ENCODE assay signal across 22 cellular contexts in the genomic region with DNA sequence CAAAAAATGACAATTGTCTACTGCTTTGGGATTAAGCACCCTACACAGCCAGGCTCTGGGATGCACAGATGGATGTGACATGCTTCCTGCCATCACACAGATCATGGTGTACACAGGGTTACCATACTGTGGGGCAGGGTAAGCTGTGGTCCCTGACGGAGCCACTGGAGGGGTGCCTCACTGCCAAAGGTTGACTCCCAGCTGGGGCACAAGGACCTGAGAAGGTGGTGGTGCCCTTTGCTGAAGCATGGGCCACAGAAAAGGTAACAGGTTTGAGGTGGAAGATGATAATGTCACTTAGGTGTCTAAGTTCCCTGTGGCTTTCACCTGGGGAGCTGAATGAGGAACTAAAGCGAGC. TPM values are rescaled to one million over a fixed set of nuclear protein-coding genes. Genes with fewer than 3 reads are reported as not detected.
DNase-seq lines count a peak whose midpoint lies in the region; ATAC-seq, FAIRE-seq and TF ChIP-seq lines count a peak whose summit lies in the region.
"Had no signal": no experiment of that assay in that cellular context is flagged by ENCODE, and none has a peak within 500 bp of the region (broad histone marks: within the 10 kb centered on the region; RNA-seq: fewer than 3 reads in every experiment).

No MANE protein-coding gene starts in this region.

- H3K4me3 ChIP-seq in PC-9 (peak overlapping the region; percentile 23; the same call in 1 of the 2 replicates), HepG2 (replicated peaks in 1 of 3; ENCODE audit: insufficient read depth in 1 of 3, low read depth in 2 of 3, low read length in 3 of 3) (no peak overlapping the region), vagina (no peak overlapping the region)
- H3K4me3 ChIP-seq: gastroesophageal sphincter had no signal

- BruUV-seq in PC-9 (replicated peaks; lab: Mats Ljungman, UMichigan) (no TSS peak), HepG2 (replicated peaks; lab: Mats Ljungman, UMichigan) (no TSS peak)

- in situ Hi-C loops in HepG2 (cut with HindIII; ENCODE audit: extremely low pct_ligation_motif_present, low pct_unique_long_range_greater_than_20kb) = no loop called here

- POLR2A ChIA-PET in PC-9 (lab: Charles Lee; ENCODE audit: unreplicated experiment) (interaction anchor here (0.6 to 1.5 kb wide), 5 partner anchors 44 to 211 kb away, joined by 3 to 14 read pairs (median 4); a partner anchor contains a TSS), HepG2 (lab: Yijun Ruan, JAX) (no interaction called here)

- no peaks in the 10 kb centered on the region for H3K9me2 ChIP-seq in PC-9 (ENCODE audit: insufficient read depth)

- no peak for TF ChIP-seq RAD21 in HepG2 (CRISPR knock-in tag; IDR thresholded peaks at IDR 0.05)

- H3K9ac ChIP-seq in HepG2 (ENCODE audit: insufficient read depth, low read depth, low read length) = no peak overlapping the region

- H2AFZ ChIP-seq in PC-9 (no peak overlapping the region), HepG2 (ENCODE audit: low read length) (no peak overlapping the region)

- no peak for ATAC-seq in activated naive CD4-positive, alpha-beta T cell treated with anti-CD3 and anti-CD28 coated beads, Interleukin-2, amount 50 U/mL, for 72 hours
- ATAC-seq in HepG2 (peak; percentile 46), GM19324 (IDR thresholded peaks at IDR 0.05; ENCODE audit: low FRiP score, unreplicated experiment) (no peak)
- ATAC-seq: gastroesophageal sphincter; stimulated activated naive CD8-positive, alpha-beta T cell treated with anti-CD3 and anti-CD28 coated beads, Interleukin-15, Interleukin-2, amounts not matched to agents 100 U/mL and 50 U/mL, for 24 hours had no signal

- H3K27ac ChIP-seq in PC-9 (peak overlapping the region; percentile 98), HepG2 (ENCODE audit: extremely low read length, insufficient read depth, low read length) (no peak overlapping the region), vagina (peak overlapping the region; percentile 13)
- H3K27ac ChIP-seq: brain microvascular endothelial cell, gastroesophageal sphincter had no signal

- H3K79me2 ChIP-seq in PC-9 (ENCODE audit: low read depth) (no peaks in the 10 kb centered on the region), HepG2 (ENCODE audit: insufficient read depth, low read length) (no peaks in the 10 kb centered on the region)

- H3K4me2 ChIP-seq in PC-9 = peak overlapping the region; percentile 66
- peak overlapping the region; percentile 47 for H3K4me2 ChIP-seq in HepG2 (ENCODE audit: low read depth, low read length)

- H3K36me3 ChIP-seq in PC-9 (ENCODE audit: low read depth) (no peaks in the 10 kb centered on the region), HepG2 (replicated peaks in 1 of 2; ENCODE audit: control insufficient read depth in 1 of 2, insufficient read depth in 2 of 2, low read length in 2 of 2) (no peaks in the 10 kb centered on the region), vagina (no peaks in the 10 kb centered on the region)
- H3K36me3 ChIP-seq: brain microvascular endothelial cell, gastroesophageal sphincter had no signal

- H3K9me3 ChIP-seq in PC-9 (ENCODE audit: insufficient read depth, low read depth) (no peaks in the 10 kb centered on the region), HepG2 (ENCODE audit: low read length) (no peaks in the 10 kb centered on the region), vagina (no peaks in the 10 kb centered on the region)
- H3K9me3 ChIP-seq: gastroesophageal sphincter had no signal

- peak overlapping the region; percentile 0 to 33 for H3K27ac Mint-ChIP-seq in activated naive CD4-positive, alpha-beta T cell treated with anti-CD3 and anti-CD28 coated beads, Interleukin-2, amount 50 U/mL, for 72 hours
- H3K27ac Mint-ChIP-seq: IgD-negative memory B cell had no signal

- intact Hi-C loops in PC-9 (cut with micrococcal nuclease; ENCODE audit: unreplicated experiment) = no loop called here
- intact Hi-C loops in HepG2 (cut with micrococcal nuclease; ENCODE audit: unreplicated experiment) = no loop called here
- intact Hi-C loops in vagina (cut with DNase I) = no loop called here

- TF ChIP-seq CTCF in PC-9 (conservative IDR thresholded peaks at IDR 0.05) (no peak), HepG2 (CRISPR knock-in tag; IDR thresholded peaks at IDR 0.05) (no peak), vagina (IDR thresholded peaks at IDR 0.05) (no peak)

- FAIRE-seq in HepG2 (lab: Jason Lieb, UNC) = no peak
- FAIRE-seq: colon had no signal

- CTCF ChIA-PET in PC-9 (lab: Charles Lee) (interaction anchor here (0.6 to 1.0 kb wide), 2 partner anchors 91 to 165 kb away, joined by 3 to 4 read pairs; a partner anchor contains a TSS), HepG2 (lab: Yijun Ruan, JAX; ENCODE audit: low intra/inter-chr PET ratio, low total read pairs) (no interaction called here)

- no peak for TF ChIP-seq EP300 in HepG2 (IDR thresholded peaks at IDR 0.05; ENCODE audit: low read depth in 2 of 2, low read length in 2 of 2)
- TF ChIP-seq EP300 in HepG2 (CRISPR knock-in tag; IDR thresholded peaks at IDR 0.05; ENCODE audit: borderline replicate concordance) = no peak

- DNase-seq in activated naive CD4-positive, alpha-beta T cell treated with anti-CD3 and anti-CD28 coated beads, Interleukin-2, amount 50 U/mL, for 72 hours (ENCODE audit: low spot score in 2 of 2) = no peak
- DNase-seq in activated naive CD4-positive, alpha-beta T cell (lab: John Stamatoyannopoulos, UW) = no peak
- no peak for DNase-seq in PC-9
- no peak for DNase-seq in HepG2 (ENCODE audit: low spot score)
- DNase-seq in vagina (ENCODE audit: extremely low spot score in 2 of 2) = no peak
- DNase-seq in hippocampal formation (lab: John Stamatoyannopoulos, UW) = no peak
- no peak for DNase-seq in DMS153 treated with DMSO at 0.1 percent for 48 hours (lab: John Stamatoyannopoulos, UW; ENCODE audit: unreplicated experiment)
- DNase-seq: activated CD4-positive, alpha-beta memory T cell treated with anti-CD3 and anti-CD28 coated beads, Interleukin-2, amount 10 ng/mL, durations not matched to agents 7 days and 5 days; brain microvascular endothelial cell; DMS53; effector memory CD4-positive, alpha-beta T cell; GF-D8; H7; NCI-H146; NCI-H524 treated with DMSO at 0.1 percent for 48 hours; retina; stimulated activated CD4-positive, alpha-beta T cell treated with anti-CD3 and anti-CD28 coated beads, Interleukin-4, amount 100 ng/mL, for 24 hours; stimulated activated naive CD8-positive, alpha-beta T cell treated with anti-CD3 and anti-CD28 coated beads, Interleukin-15, Interleukin-2, amounts not matched to agents 100 U/mL and 50 U/mL, for 24 hours had no signal

- H4K20me1 ChIP-seq in PC-9 (ENCODE audit: insufficient read depth) (no peaks in the 10 kb centered on the region), HepG2 (ENCODE audit: insufficient read depth, low read length) (no peaks in the 10 kb centered on the region)

- WGBS in HepG2 (ENCODE audit: low lambda C conversion rate) = 87% methylated on average over 2 of the region's 2 CpGs

- peaks cover 42% of the 10 kb centered on the region for H3K4me1 ChIP-seq in PC-9 (replicated peaks; ENCODE audit: insufficient read depth)
- H3K4me1 ChIP-seq in HepG2 (ENCODE audit: insufficient read depth, low read length) = peaks cover 27% of the 10 kb centered on the region
- H3K4me1 ChIP-seq in vagina = peaks cover 9% of the 10 kb centered on the region
- H3K4me1 ChIP-seq: gastroesophageal sphincter had no signal

- H3K36me3 Mint-ChIP-seq in activated naive CD4-positive, alpha-beta T cell treated with anti-CD3 and anti-CD28 coated beads, Interleukin-2, amount 50 U/mL, for 72 hours = peaks cover 5 to 39% of the 10 kb centered on the region in 2 donors

- TF ChIP-seq POLR2A in HepG2 (IDR thresholded peaks at IDR 0.05; ENCODE audit: insufficient read depth in 1 of 2, low read depth in 2 of 2, low read length in 2 of 2) (no peak), vagina (IDR thresholded peaks at IDR 0.05) (no peak)

- H3K27me3 ChIP-seq in PC-9 (ENCODE audit: insufficient read depth, low read depth) = no peaks in the 10 kb centered on the region
- H3K27me3 ChIP-seq in HepG2 (ENCODE audit: control insufficient read depth in 1 of 2, insufficient read depth in 2 of 2, low read length in 2 of 2) = no peaks in the 10 kb centered on the region
- H3K27me3 ChIP-seq in vagina = no peaks in the 10 kb centered on the region
- H3K27me3 ChIP-seq: brain microvascular endothelial cell had no signal

- H3F3A ChIP-seq in PC-9 (ENCODE audit: insufficient read depth, low read depth) = peaks cover 33% of the 10 kb centered on the region

- H3K9me3 Mint-ChIP-seq in activated naive CD4-positive, alpha-beta T cell treated with anti-CD3 and anti-CD28 coated beads, Interleukin-2, amount 50 U/mL, for 72 hours = no peaks in the 10 kb centered on the region
- H3K9me3 Mint-ChIP-seq: activated CD4-positive, alpha-beta memory T cell treated with anti-CD3 and anti-CD28 coated beads, Interleukin-2, amount 10 ng/mL, durations not matched to agents 7 days and 5 days; IgD-negative memory B cell had no signal

TF ChIP-seq in HepG2, 621 proteins besides CTCF, POLR2A, EP300 and RAD21 (continues in another document):
- TF ChIP-seq SP4 (CRISPR knock-in tag; IDR thresholded peaks at IDR 0.05) = no peak
- no peak for TF ChIP-seq JUN (CRISPR knock-in tag; IDR thresholded peaks at IDR 0.05)

RNA-seq across cellular contexts. Expression of a gene that starts 36.5 kb away (rescaled TPM):
- total RNA-seq in activated naive CD4-positive, alpha-beta T cell treated with anti-CD3 and anti-CD28 coated beads, Interleukin-2, amount 50 U/mL, for 72 hours = 10 to 100 TPM; 38.7 to 59.6 TPM
- total RNA-seq in PC-9 (2021) = 48.6 and 52.0 TPM in 2 replicates
- total RNA-seq in HepG2 (2016; rRNA removed; fragmentation: Illumina TruSeq; extraction: Trizol) = 25.9 and 29.1 TPM in 2 replicates
- 3.9 and 4.0 TPM in 2 replicates for total RNA-seq in HepG2 (2016; cell fraction: cytosol; rRNA removed; fragmentation: Illumina TruSeq; extraction: Trizol; ENCODE audit: low read depth)
- 24.8 and 29.3 TPM in 2 replicates for total RNA-seq in HepG2 (2016; cell fraction: insoluble cytoplasmic fraction; rRNA removed; fragmentation: Illumina TruSeq; extraction: Trizol)
- 13.9 and 14.1 TPM in 2 replicates for total RNA-seq in HepG2 (2016; cell fraction: membrane; rRNA removed; fragmentation: Illumina TruSeq; extraction: Trizol)
- 11.8 and 14.0 TPM in 2 replicates for total RNA-seq in HepG2 (2016; cell fraction: nucleus; rRNA removed; fragmentation: Illumina TruSeq; extraction: Trizol)
- 25.2 and 32.2 TPM in 2 replicates for polyA plus RNA-seq in HepG2 (2011; rRNA removed)
- 23.4 and 25.8 TPM in 2 replicates for polyA plus RNA-seq in HepG2 (2011; cell fraction: cytosol; rRNA removed)
- 23.2 and 27.6 TPM in 2 replicates for polyA plus RNA-seq in HepG2 (2011; cell fraction: nucleus; rRNA removed)
- polyA plus RNA-seq in HepG2 (2012) = 24.8 and 25.8 TPM in 2 replicates
- polyA plus RNA-seq in HepG2 (2016; cell fraction: cytosol; fragmentation: Illumina TruSeq; extraction: Trizol; ENCODE audit: low read depth) = 4.8 and 4.9 TPM in 2 replicates
- 33.1 and 35.6 TPM in 2 replicates for polyA plus RNA-seq in HepG2 (2016; cell fraction: insoluble cytoplasmic fraction; fragmentation: Illumina TruSeq; extraction: Trizol; ENCODE audit: low read depth)
- 10.1 and 11.5 TPM in 2 replicates for polyA plus RNA-seq in HepG2 (2016; cell fraction: membrane; fragmentation: Illumina TruSeq; extraction: Trizol; ENCODE audit: low read depth)
- polyA plus RNA-seq in HepG2 (2016; cell fraction: nucleus; fragmentation: Illumina TruSeq; extraction: Trizol; ENCODE audit: insufficient read depth, low read depth) = 32.5 and 34.1 TPM in 2 replicates
- polyA minus RNA-seq in HepG2 (2011; rRNA and poly(A)+ RNA removed; ENCODE audit: low replicate concordance) = 49.8 and 64.9 TPM in 2 replicates
- polyA minus RNA-seq in HepG2 (2011; cell fraction: cytosol; rRNA and poly(A)+ RNA removed) = 17.8 and 21.5 TPM in 2 replicates
- 8.6 and 10.9 TPM in 2 replicates for polyA minus RNA-seq in HepG2 (2011; cell fraction: nucleus; rRNA and poly(A)+ RNA removed)
- 30.9 TPM for total RNA-seq in vagina
